In genomic region chr2:106531676-106532075, GRCh38 we compare ENCODE assay signal across 28 cellular contexts. TPM values are rescaled to one million over a fixed set of nuclear protein-coding genes. Genes with fewer than 3 reads are reported as not detected.
DNase-seq lines count a peak whose midpoint lies in the region; ATAC-seq, FAIRE-seq and TF ChIP-seq lines count a peak whose summit lies in the region.
"Had no signal": no experiment of that assay in that cellular context is flagged by ENCODE, and none has a peak within 500 bp of the region (broad histone marks: within the 10 kb centered on the region; RNA-seq: fewer than 3 reads in every experiment).

No MANE protein-coding gene starts in this region.

- H3K9ac ChIP-seq in adipocyte (ENCODE audit: low read length): no peak overlapping the region
- H3K9ac ChIP-seq in trophoblast cell (ENCODE audit: low read length): no peak overlapping the region

- H3K27me3 Mint-ChIP-seq in activated naive CD8-positive, alpha-beta T cell treated with anti-CD3 and anti-CD28 coated beads, Interleukin-2, amount 50 U/mL, for 24 hours: peaks cover 15% of the 10 kb centered on the region

- H3K18ac ChIP-seq in trophoblast cell (ENCODE audit: low read length): no peak overlapping the region

- H3K23ac ChIP-seq in trophoblast cell (ENCODE audit: low read length): no peak overlapping the region

- intact Hi-C loops in ovary (cut with DNase I): no loop called here

- H3K36me3 ChIP-seq in adipocyte (ENCODE audit: control insufficient read depth, insufficient read depth, low read length, severe bottlenecking): no peaks in the 10 kb centered on the region
- H3K36me3 ChIP-seq in trophoblast cell (ENCODE audit: control insufficient read depth in 1 of 2, insufficient read depth in 2 of 2, low read length in 2 of 2): no peaks in the 10 kb centered on the region
- no peaks in the 10 kb centered on the region for H3K36me3 ChIP-seq in ovary
- H3K36me3 ChIP-seq in small intestine (ENCODE audit: control insufficient read depth in 2 of 2, insufficient read depth in 2 of 2, low read length in 2 of 2): no peaks in the 10 kb centered on the region
- H3K36me3 ChIP-seq: HAP-1, MG63 had no signal

- no peak for TF ChIP-seq POLR2A in ovary (IDR thresholded peaks at IDR 0.05)

- TF ChIP-seq EP300 in ovary (IDR thresholded peaks at IDR 0.05): no peak

- no peak for ATAC-seq in activated naive CD8-positive, alpha-beta T cell treated with anti-CD3 and anti-CD28 coated beads, Interleukin-2, amount 50 U/mL, for 24 hours
- ATAC-seq: GM12878, PC-3 had no signal

- no CpG with 5 or more reads among the region's 5 CpGs for WGBS in trophoblast cell (ENCODE audit: extremely low coverage, insufficient coverage, insufficient read length)
- 75 to 85% (median 79%) methylated on average over 5 of the region's 5 CpGs for WGBS in ovary, 3 donors
- WGBS in small intestine, 3 donors: 86 to 92% (median 87%) methylated on average over 5 of the region's 5 CpGs

- peaks cover 3% of the 10 kb centered on the region for H3K4me1 Mint-ChIP-seq in activated naive CD8-positive, alpha-beta T cell treated with anti-CD3 and anti-CD28 coated beads, Interleukin-2, amount 50 U/mL, for 24 hours

- no peak overlapping the region for H3K4me2 ChIP-seq in trophoblast cell (ENCODE audit: low read length)

- H4K12ac ChIP-seq in trophoblast cell (ENCODE audit: low read depth, low read length): no peak overlapping the region

- no peak for TF ChIP-seq CTCF in ovary (IDR thresholded peaks at IDR 0.05)

- no peaks in the 10 kb centered on the region for H3K79me2 ChIP-seq in trophoblast cell (ENCODE audit: control insufficient read depth, insufficient read depth, low read length, poor library complexity)

- H2BK5ac ChIP-seq in trophoblast cell (ENCODE audit: low read depth, low read length, poor library complexity): peak overlapping the region; percentile 6

- peak overlapping the region; percentile 75 for H4K91ac ChIP-seq in trophoblast cell (ENCODE audit: low read depth, low read length)

- no peak overlapping the region for H2AK5ac ChIP-seq in trophoblast cell (ENCODE audit: low read length)

- H4K8ac ChIP-seq in trophoblast cell (ENCODE audit: low read depth, low read length): no peak overlapping the region

- H3K27me3 ChIP-seq in adipocyte (replicated peaks; ENCODE audit: control insufficient read depth, insufficient read depth, low read length): peaks cover 46% of the 10 kb centered on the region
- no peaks in the 10 kb centered on the region for H3K27me3 ChIP-seq in trophoblast cell (ENCODE audit: insufficient read depth, low read length)
- H3K27me3 ChIP-seq in ovary: no peaks in the 10 kb centered on the region
- peaks cover 0 to 3% of the 10 kb centered on the region in 2 donors for H3K27me3 ChIP-seq in small intestine (ENCODE audit: control insufficient read depth in 2 of 2, insufficient read depth in 2 of 2, low read length in 2 of 2)
- H3K27me3 ChIP-seq: MG63 had no signal

- no peak overlapping the region for H3K14ac ChIP-seq in trophoblast cell (ENCODE audit: low read length)

- no peak overlapping the region for H3K4me3 Mint-ChIP-seq in activated naive CD8-positive, alpha-beta T cell treated with anti-CD3 and anti-CD28 coated beads, Interleukin-2, amount 50 U/mL, for 24 hours
- H3K4me3 Mint-ChIP-seq: IgD-negative memory B cell had no signal

- peak; percentile 1 for DNase-seq in activated CD8-positive, alpha-beta memory T cell treated with anti-CD3 and anti-CD28 coated beads, Interleukin-2, amount 50 U/mL, for 48 hours
- no peak for DNase-seq in activated CD8-positive, alpha-beta memory T cell treated with anti-CD3 and anti-CD28 coated beads for 24 hours
- DNase-seq in adipocyte (ENCODE audit: low read depth) (peak; percentile 26), islet precursor cell (peak; percentile 82), trophoblast cell (peak; percentile 51 to 74), ovary (no peak), small intestine (no peak)
- DNase-seq in activated naive CD8-positive, alpha-beta T cell treated with anti-CD3 and anti-CD28 coated beads, Interleukin-2, amount 50 U/mL, for 24 hours: no peak
- DNase-seq: AML-193, COR-L47, Kasumi-1, MG63, NCI-H1048, NCI-H1436, NCI-H2081 treated with DMSO at 0.1 percent for 48 hours, NCI-H774, PC-3, SIG-M5 had no signal

- peak overlapping the region; percentile 87 for H3K27ac ChIP-seq in trophoblast cell (ENCODE audit: low read depth, low read length)
- no peak overlapping the region for H3K27ac ChIP-seq in ovary
- no peak overlapping the region for H3K27ac ChIP-seq in small intestine (ENCODE audit: low read depth in 1 of 2, low read length in 1 of 2)
- H3K27ac ChIP-seq: 22Rv1, C4-2B, RWPE1 had no signal

- no peak overlapping the region for H3K4me3 ChIP-seq in adipocyte (ENCODE audit: low read length)
- H3K4me3 ChIP-seq in trophoblast cell (ENCODE audit: low read depth, low read length): no peak overlapping the region
- H3K4me3 ChIP-seq in ovary: no peak overlapping the region
- H3K4me3 ChIP-seq in small intestine (ENCODE audit: low read depth in 1 of 2, low read length in 2 of 2): no peak overlapping the region
- H3K4me3 ChIP-seq: GM12878, HAP-1, MG63 had no signal

- no peak overlapping the region for H2AFZ ChIP-seq in trophoblast cell (ENCODE audit: insufficient read depth, low read length, poor library complexity)

- no peaks in the 10 kb centered on the region for H3K9me3 Mint-ChIP-seq in activated naive CD8-positive, alpha-beta T cell treated with anti-CD3 and anti-CD28 coated beads, Interleukin-2, amount 50 U/mL, for 24 hours
- H3K9me3 Mint-ChIP-seq: IgD-negative memory B cell had no signal

- H3K36me3 Mint-ChIP-seq in activated naive CD8-positive, alpha-beta T cell treated with anti-CD3 and anti-CD28 coated beads, Interleukin-2, amount 50 U/mL, for 24 hours (ENCODE audit: low read depth): no peaks in the 10 kb centered on the region
- H3K36me3 Mint-ChIP-seq: IgD-negative memory B cell had no signal

- H3K27ac Mint-ChIP-seq in activated naive CD8-positive, alpha-beta T cell treated with anti-CD3 and anti-CD28 coated beads, Interleukin-2, amount 50 U/mL, for 24 hours: no peak overlapping the region
- H3K27ac Mint-ChIP-seq: IgD-negative memory B cell had no signal

- no peaks in the 10 kb centered on the region for H3K4me1 ChIP-seq in adipocyte (ENCODE audit: control insufficient read depth, insufficient read depth, low read length)
- H3K4me1 ChIP-seq in trophoblast cell (ENCODE audit: control insufficient read depth in 1 of 2, insufficient read depth in 2 of 2, low read length in 2 of 2): peaks cover 18 to 24% of the 10 kb centered on the region in 2 experiments
- no peaks in the 10 kb centered on the region for H3K4me1 ChIP-seq in ovary (ENCODE audit: insufficient read depth)
- H3K4me1 ChIP-seq in small intestine (ENCODE audit: control insufficient read depth in 2 of 2, insufficient read depth in 1 of 2, low read depth in 1 of 2, low read length in 1 of 2): no peaks in the 10 kb centered on the region
- H3K4me1 ChIP-seq: HAP-1 had no signal

- no peak overlapping the region for H2BK120ac ChIP-seq in trophoblast cell (ENCODE audit: insufficient read depth, low read length, poor library complexity)

- no peak for FAIRE-seq in small intestine (lab: Jason Lieb, UNC)
- FAIRE-seq: GM12878, GM19239, HTR-8/SVneo had no signal

- no peak overlapping the region for H2BK12ac ChIP-seq in trophoblast cell (ENCODE audit: low read length)

- H3K4ac ChIP-seq in trophoblast cell (ENCODE audit: low read depth, low read length): no peak overlapping the region

- peaks cover 11% of the 10 kb centered on the region for H3K79me1 ChIP-seq in trophoblast cell (ENCODE audit: low read length)

- H3K9me3 ChIP-seq in adipocyte (ENCODE audit: control insufficient read depth, low read length) (no peaks in the 10 kb centered on the region), trophoblast cell (ENCODE audit: insufficient read depth, low read depth, low read length) (no peaks in the 10 kb centered on the region), ovary (no peaks in the 10 kb centered on the region), small intestine (ENCODE audit: control insufficient read depth, low read depth) (no peaks in the 10 kb centered on the region)
- H3K9me3 ChIP-seq: HAP-1, MG63 had no signal

RNA-seq across cellular contexts. Expression of gene CD8B2, which starts 44.5 kb away (rescaled TPM):
- 0.03 and 0.04 TPM in 2 replicates for polyA plus RNA-seq in trophoblast cell (2013)
- total RNA-seq in ovary: under 1 TPM in 1 of 7 donors, not detected in 6; 0.07 TPM
- polyA plus RNA-seq in ovary (not detected), small intestine (under 1 TPM in 1 of 3 donors, not detected in 2; 0.45 TPM)
- total RNA-seq: Daoy, GM12878, NCI-H460, PC-3 had no signal
- polyA plus RNA-seq: IgD-negative memory B cell had no signal

Comparison
In these comparisons a context has a peak if more than half of its experiments do, and no peak if none do; other contexts are left out.
1. DNase-seq: peak in activated CD8-positive, alpha-beta memory T cell treated with anti-CD3 and anti-CD28 coated beads, Interleukin-2, amount 50 U/mL, for 48 hours (single experiment), adipocyte (single experiment), islet precursor cell (single experiment) and trophoblast cell (2 of 2); none in activated CD8-positive, alpha-beta memory T cell treated with anti-CD3 and anti-CD28 coated beads for 24 hours (single experiment), ovary (0 of 5), small intestine (single experiment) and activated naive CD8-positive, alpha-beta T cell treated with anti-CD3 and anti-CD28 coated beads, Interleukin-2, amount 50 U/mL, for 24 hours (single experiment).